ENCODE assay signal across 8 cellular contexts in the genomic region with DNA sequence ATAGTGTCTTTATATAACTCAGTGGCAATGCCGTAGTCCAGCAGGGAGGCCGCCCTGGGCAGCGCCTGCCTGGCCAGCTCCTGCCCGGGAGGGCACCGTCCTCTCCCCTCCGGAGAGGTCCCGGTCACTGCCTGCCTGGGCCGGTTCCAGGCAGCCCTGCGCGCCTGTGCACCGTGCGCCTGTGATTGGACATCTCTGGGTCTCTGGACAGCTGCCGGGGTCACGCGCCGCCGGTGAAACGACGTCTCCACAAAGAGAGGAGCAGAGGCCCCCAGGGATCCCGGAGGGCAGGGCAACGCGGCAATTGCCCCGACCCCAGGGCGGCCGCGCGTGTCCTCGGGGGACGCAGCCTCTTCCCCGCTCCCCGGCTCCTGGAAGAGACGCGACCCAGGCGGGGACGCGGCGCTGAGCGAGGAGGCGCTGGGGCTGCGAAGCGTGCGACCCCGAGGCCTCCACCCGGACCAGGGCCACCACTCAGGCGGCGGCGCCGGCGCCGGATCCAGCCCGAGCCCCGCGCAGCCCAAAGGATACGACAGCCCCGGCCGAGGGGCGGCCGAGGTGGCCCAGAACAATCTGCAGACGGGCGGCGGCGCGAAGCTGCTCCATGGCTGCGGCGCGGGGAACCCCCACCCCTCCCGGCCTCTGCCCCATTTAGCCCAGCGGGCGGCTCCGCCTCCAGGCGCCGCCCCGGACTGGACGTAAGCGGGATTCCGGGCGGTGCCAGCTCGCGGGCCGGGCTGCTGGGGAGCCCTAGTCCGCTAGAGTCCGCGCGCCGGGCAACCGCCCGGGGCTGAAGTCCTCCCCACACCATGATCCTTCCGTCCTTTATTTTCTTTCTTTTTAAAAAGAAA. TPM values are rescaled to one million over a fixed set of nuclear protein-coding genes. Genes with fewer than 3 reads are reported as not detected.
DNase-seq lines count a peak whose midpoint lies in the region; ATAC-seq, FAIRE-seq and TF ChIP-seq lines count a peak whose summit lies in the region.

A gene (minus strand): TSS at position 628 of the 851 bp plus-strand sequence. CDS start 22 bp downstream, at position 606.

- DNase-seq in CD4-positive, alpha-beta T cell: peak; percentile 58 to 81 (median 72)
- DNase-seq in GM19239 (ENCODE audit: insufficient read length, low spot score): peak; percentile 66
- DNase-seq in NT2/D1 (ENCODE audit: low read depth, low spot score): peak; percentile 46
- peak; percentile 88 for DNase-seq in activated CD8-positive, alpha-beta memory T cell treated with anti-CD3 and anti-CD28 coated beads, Interleukin-2, amount 50 U/mL, for 48 hours
- peak; percentile 78 for DNase-seq in endothelial cell (ENCODE audit: low spot score)
- peak; percentile 94 for DNase-seq in midbrain (lab: John Stamatoyannopoulos, UW)
- peak; percentile 54 to 64 for DNase-seq in stimulated activated CD8-positive, alpha-beta memory T cell treated with anti-CD3 and anti-CD28 coated beads, Interleukin-15, amount 100 ng/mL, for 4 hours (ENCODE audit: low read depth in 2 of 2)

- no peaks in the 10 kb centered on the region for H3K4me1 ChIP-seq in NT2/D1 (ENCODE audit: insufficient read depth, insufficient read length)

- H3K9me3 ChIP-seq in CD4-positive, alpha-beta T cell (ENCODE audit: control insufficient read depth, low read length): no peaks in the 10 kb centered on the region
- no peaks in the 10 kb centered on the region for H3K9me3 ChIP-seq in NT2/D1 (ENCODE audit: insufficient read depth, low read length)

- H3K27me3 ChIP-seq in CD4-positive, alpha-beta T cell (ENCODE audit: control insufficient read depth, insufficient read depth, low read length): no peaks in the 10 kb centered on the region
- H3K27me3 ChIP-seq in NT2/D1 (ENCODE audit: insufficient read depth, insufficient read length): no peaks in the 10 kb centered on the region

- peaks cover 24% of the 10 kb centered on the region for H3K4me1 Mint-ChIP-seq in CD4-positive, alpha-beta T cell (ENCODE audit: low read depth)
- peaks cover 12% of the 10 kb centered on the region for H3K4me1 Mint-ChIP-seq in endothelial cell (ENCODE audit: unreplicated experiment)

- FAIRE-seq in GM19239 (lab: Jason Lieb, UNC): peak; percentile 18

- no peak for TF ChIP-seq CTCF in CD4-positive, alpha-beta T cell (IDR thresholded peaks at IDR 0.05)
- no peak for TF ChIP-seq CTCF in endothelial cell (IDR thresholded peaks at IDR 0.05; ENCODE audit: unreplicated experiment)

- H3K27ac ChIP-seq in CD4-positive, alpha-beta T cell (ENCODE audit: low read depth, low read length): peak within 1 kb of the TSS; percentile 85

- intact Hi-C loops in CD4-positive, alpha-beta T cell (cut with DNase I, micrococcal nuclease): loop anchor here (2.0 to 10.0 kb wide), 5 partner anchors 47 to 1232 kb away; a partner anchor contains a TSS

- peak; percentile 50 for ATAC-seq in CD4-positive, alpha-beta T cell (ENCODE audit: poor library complexity)
- ATAC-seq in HG03442 (IDR thresholded peaks at IDR 0.05; ENCODE audit: unreplicated experiment): peak; percentile 57

- peaks cover 13% of the 10 kb centered on the region for H3K36me3 Mint-ChIP-seq in CD4-positive, alpha-beta T cell (ENCODE audit: low read depth)
- no peaks in the 10 kb centered on the region for H3K36me3 Mint-ChIP-seq in endothelial cell (ENCODE audit: low read depth, unreplicated experiment)

- peak within 1 kb of the TSS; percentile 67 for H3K9ac ChIP-seq in NT2/D1 (ENCODE audit: insufficient read length, low read depth)

- peaks cover 2% of the 10 kb centered on the region for H3K36me3 ChIP-seq in NT2/D1 (ENCODE audit: insufficient read depth, insufficient read length, low read length)

- POLR2A ChIA-PET in CD4-positive, alpha-beta T cell (lab: Charles Lee): interaction anchor here (1.0 to 6.8 kb wide), 9 partner anchors 8 to 1869 kb away, joined by 3 to 244 read pairs (median 4); a partner anchor contains a TSS

- CTCF ChIA-PET in CD4-positive, alpha-beta T cell (lab: Charles Lee): interaction anchor here (1.7 kb wide), 1 partner anchor 138 kb away, joined by 6 read pairs; a partner anchor contains a TSS

- no peaks in the 10 kb centered on the region for H3K27me3 Mint-ChIP-seq in CD4-positive, alpha-beta T cell
- H3K27me3 Mint-ChIP-seq in endothelial cell (ENCODE audit: unreplicated experiment): peaks cover 8% of the 10 kb centered on the region

- H3K4me3 Mint-ChIP-seq in CD4-positive, alpha-beta T cell: peak within 1 kb of the TSS; percentile 91
- H3K4me3 Mint-ChIP-seq in endothelial cell (ENCODE audit: unreplicated experiment): peak within 1 kb of the TSS; percentile 86

- no peaks in the 10 kb centered on the region for H3K9me3 Mint-ChIP-seq in CD4-positive, alpha-beta T cell
- H3K9me3 Mint-ChIP-seq in endothelial cell (ENCODE audit: unreplicated experiment): no peaks in the 10 kb centered on the region

- peak within 1 kb of the TSS; percentile 94 for H3K27ac Mint-ChIP-seq in CD4-positive, alpha-beta T cell
- peak within 1 kb of the TSS; percentile 64 for H3K27ac Mint-ChIP-seq in endothelial cell (ENCODE audit: unreplicated experiment)

- H3K4me3 ChIP-seq in NT2/D1 (ENCODE audit: insufficient read length, low read depth): peak within 1 kb of the TSS; percentile 43

RNA-seq across cellular contexts. Expression of the gene that starts here (rescaled TPM):
- 10 to 100 TPM in 1 of 2 experiments, 1 to 10 TPM in 1; 8.5 to 10.0 TPM for total RNA-seq in CD4-positive, alpha-beta T cell
- 10.2 TPM for total RNA-seq in endothelial cell (ENCODE audit: unreplicated experiment)

Comparison
In these comparisons a context has a peak if more than half of its experiments do, and no peak if none do; other contexts are left out.
1. Peak in every context shown above with its lines: DNase-seq, ATAC-seq, H3K4me3 ChIP-seq and H3K27ac ChIP-seq.